9 cellular contexts compared by ENCODE assay signal in genomic region chr2:71962350-71962749, GRCh38.
"Had no signal": no experiment of that assay in that cellular context is flagged by ENCODE, and none has a peak within 500 bp of the region (broad histone marks: within the 10 kb centered on the region; RNA-seq: fewer than 3 reads in every experiment).

No MANE protein-coding gene starts in this region.

- H3K4me1 ChIP-seq: HAP-1 had no signal

- H3K4me3 Mint-ChIP-seq: HFFc6, IgD-negative memory B cell had no signal

- H3K27ac Mint-ChIP-seq: HFFc6, IgD-negative memory B cell had no signal

- H3K27me3 Mint-ChIP-seq: IgD-negative memory B cell had no signal

- H3K9ac ChIP-seq: GM23248 had no signal

- ATAC-seq: HCT116, HepG2 had no signal

- H3K36me3 ChIP-seq: HAP-1 had no signal

- H3K9me3 ChIP-seq: HAP-1 had no signal

- DNase-seq: GM23248, GOT3, H7, HFFc6 had no signal

- H3K27ac ChIP-seq: GM23248, HL-60 had no signal

- H3K4me1 Mint-ChIP-seq: IgD-negative memory B cell had no signal

- H3K36me3 Mint-ChIP-seq: IgD-negative memory B cell had no signal

- H2AFZ ChIP-seq: GM23248 had no signal

- H3K4me3 ChIP-seq: GM23248, HAP-1 had no signal
